Comparison of ENCODE assay signal across 1 cellular context in the genomic region with DNA sequence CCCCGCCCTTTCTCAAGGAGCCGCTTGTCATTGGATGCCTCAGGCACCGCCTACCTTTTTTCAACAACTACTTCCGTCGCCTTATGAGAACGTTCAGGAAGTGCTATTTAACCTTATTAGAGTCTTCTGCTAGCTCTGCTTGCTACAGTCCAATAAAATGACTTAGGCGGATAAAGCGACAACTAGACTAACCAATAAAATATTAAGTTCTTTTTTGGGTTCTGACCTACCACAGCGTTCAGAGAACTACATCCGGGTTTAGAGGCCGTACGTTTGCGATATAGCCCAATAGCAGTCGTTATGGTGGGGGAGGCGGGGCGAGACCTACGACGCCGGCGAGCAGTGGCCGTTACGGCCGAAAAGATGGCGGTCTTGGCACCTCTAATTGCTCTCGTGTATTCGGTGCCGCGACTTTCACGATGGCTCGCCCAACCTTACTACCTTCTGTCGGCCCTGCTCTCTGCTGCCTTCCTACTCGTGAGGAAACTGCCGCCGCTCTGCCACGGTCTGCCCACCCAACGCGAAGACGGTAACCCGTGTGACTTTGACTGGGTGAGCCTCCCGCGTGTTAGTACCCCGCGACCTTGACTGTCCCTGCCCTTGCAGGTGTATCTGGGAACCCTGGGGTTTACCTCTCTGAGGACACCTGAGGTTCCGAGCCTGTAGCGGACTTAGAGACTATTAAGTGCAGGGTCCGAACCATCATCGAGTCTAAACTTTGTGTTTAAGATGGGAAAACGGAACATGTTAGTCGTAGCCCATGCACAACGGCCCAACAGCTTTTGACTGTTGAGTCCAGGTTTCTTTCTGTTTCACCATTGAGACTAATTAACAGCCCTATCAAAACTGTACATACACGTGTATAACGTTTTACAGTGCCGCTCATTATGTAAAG.
A peak's percentile ranks its signal among the peaks of the same experiment; 100 is the strongest.
TF ChIP-seq lines count a peak whose summit lies in the region.

A gene with protein sequence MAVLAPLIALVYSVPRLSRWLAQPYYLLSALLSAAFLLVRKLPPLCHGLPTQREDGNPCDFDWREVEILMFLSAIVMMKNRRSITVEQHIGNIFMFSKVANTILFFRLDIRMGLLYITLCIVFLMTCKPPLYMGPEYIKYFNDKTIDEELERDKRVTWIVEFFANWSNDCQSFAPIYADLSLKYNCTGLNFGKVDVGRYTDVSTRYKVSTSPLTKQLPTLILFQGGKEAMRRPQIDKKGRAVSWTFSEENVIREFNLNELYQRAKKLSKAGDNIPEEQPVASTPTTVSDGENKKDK (plus strand): TSS at position 338 of the 895 bp plus-strand sequence. CDS start 26 bp downstream, at position 364.

TF ChIP-seq in GM12878, 131 proteins besides CTCF, POLR2A, EP300 and RAD21 (continued from another document and continues in another):
- TF ChIP-seq, protein P1, sequence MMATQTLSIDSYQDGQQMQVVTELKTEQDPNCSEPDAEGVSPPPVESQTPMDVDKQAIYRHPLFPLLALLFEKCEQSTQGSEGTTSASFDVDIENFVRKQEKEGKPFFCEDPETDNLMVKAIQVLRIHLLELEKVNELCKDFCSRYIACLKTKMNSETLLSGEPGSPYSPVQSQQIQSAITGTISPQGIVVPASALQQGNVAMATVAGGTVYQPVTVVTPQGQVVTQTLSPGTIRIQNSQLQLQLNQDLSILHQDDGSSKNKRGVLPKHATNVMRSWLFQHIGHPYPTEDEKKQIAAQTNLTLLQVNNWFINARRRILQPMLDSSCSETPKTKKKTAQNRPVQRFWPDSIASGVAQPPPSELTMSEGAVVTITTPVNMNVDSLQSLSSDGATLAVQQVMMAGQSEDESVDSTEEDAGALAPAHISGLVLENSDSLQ (IDR thresholded peaks at IDR 0.05): peak; percentile 99
- TF ChIP-seq, protein P2, sequence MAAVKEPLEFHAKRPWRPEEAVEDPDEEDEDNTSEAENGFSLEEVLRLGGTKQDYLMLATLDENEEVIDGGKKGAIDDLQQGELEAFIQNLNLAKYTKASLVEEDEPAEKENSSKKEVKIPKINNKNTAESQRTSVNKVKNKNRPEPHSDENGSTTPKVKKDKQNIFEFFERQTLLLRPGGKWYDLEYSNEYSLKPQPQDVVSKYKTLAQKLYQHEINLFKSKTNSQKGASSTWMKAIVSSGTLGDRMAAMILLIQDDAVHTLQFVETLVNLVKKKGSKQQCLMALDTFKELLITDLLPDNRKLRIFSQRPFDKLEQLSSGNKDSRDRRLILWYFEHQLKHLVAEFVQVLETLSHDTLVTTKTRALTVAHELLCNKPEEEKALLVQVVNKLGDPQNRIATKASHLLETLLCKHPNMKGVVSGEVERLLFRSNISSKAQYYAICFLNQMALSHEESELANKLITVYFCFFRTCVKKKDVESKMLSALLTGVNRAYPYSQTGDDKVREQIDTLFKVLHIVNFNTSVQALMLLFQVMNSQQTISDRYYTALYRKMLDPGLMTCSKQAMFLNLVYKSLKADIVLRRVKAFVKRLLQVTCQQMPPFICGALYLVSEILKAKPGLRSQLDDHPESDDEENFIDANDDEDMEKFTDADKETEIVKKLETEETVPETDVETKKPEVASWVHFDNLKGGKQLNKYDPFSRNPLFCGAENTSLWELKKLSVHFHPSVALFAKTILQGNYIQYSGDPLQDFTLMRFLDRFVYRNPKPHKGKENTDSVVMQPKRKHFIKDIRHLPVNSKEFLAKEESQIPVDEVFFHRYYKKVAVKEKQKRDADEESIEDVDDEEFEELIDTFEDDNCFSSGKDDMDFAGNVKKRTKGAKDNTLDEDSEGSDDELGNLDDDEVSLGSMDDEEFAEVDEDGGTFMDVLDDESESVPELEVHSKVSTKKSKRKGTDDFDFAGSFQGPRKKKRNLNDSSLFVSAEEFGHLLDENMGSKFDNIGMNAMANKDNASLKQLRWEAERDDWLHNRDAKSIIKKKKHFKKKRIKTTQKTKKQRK (IDR thresholded peaks at IDR 0.05; ENCODE audit: low read depth, low read length): peak; percentile 81; the same call in 1 of the 2 replicates
- TF ChIP-seq CBFB (IDR thresholded peaks at IDR 0.05; ENCODE audit: low read depth): no peak
- no peak for TF ChIP-seq SMARCA5 (IDR thresholded peaks at IDR 0.05)
- TF ChIP-seq IKZF1 (conservative IDR thresholded peaks at IDR 0.05): peak; percentile 71
- TF ChIP-seq YY1 (IDR thresholded peaks at IDR 0.05; ENCODE audit: low read depth, low read length): peak; percentile 97
- no peak for TF ChIP-seq ZZZ3 (IDR thresholded peaks at IDR 0.05; ENCODE audit: control insufficient read depth, insufficient read length, low read depth)
- TF ChIP-seq CBX3 (IDR thresholded peaks at IDR 0.05; ENCODE audit: borderline replicate concordance, low read depth): no peak
- TF ChIP-seq RAD51 (IDR thresholded peaks at IDR 0.05): no peak
- no peak for TF ChIP-seq RELA (IDR thresholded peaks at IDR 0.05; ENCODE audit: borderline replicate concordance, partially characterized antibody)
- peak; percentile 85; the same call in 1 of the 2 replicates for TF ChIP-seq RB1 (IDR thresholded peaks at IDR 0.05; ENCODE audit: borderline replicate concordance)
- TF ChIP-seq, protein P3, sequence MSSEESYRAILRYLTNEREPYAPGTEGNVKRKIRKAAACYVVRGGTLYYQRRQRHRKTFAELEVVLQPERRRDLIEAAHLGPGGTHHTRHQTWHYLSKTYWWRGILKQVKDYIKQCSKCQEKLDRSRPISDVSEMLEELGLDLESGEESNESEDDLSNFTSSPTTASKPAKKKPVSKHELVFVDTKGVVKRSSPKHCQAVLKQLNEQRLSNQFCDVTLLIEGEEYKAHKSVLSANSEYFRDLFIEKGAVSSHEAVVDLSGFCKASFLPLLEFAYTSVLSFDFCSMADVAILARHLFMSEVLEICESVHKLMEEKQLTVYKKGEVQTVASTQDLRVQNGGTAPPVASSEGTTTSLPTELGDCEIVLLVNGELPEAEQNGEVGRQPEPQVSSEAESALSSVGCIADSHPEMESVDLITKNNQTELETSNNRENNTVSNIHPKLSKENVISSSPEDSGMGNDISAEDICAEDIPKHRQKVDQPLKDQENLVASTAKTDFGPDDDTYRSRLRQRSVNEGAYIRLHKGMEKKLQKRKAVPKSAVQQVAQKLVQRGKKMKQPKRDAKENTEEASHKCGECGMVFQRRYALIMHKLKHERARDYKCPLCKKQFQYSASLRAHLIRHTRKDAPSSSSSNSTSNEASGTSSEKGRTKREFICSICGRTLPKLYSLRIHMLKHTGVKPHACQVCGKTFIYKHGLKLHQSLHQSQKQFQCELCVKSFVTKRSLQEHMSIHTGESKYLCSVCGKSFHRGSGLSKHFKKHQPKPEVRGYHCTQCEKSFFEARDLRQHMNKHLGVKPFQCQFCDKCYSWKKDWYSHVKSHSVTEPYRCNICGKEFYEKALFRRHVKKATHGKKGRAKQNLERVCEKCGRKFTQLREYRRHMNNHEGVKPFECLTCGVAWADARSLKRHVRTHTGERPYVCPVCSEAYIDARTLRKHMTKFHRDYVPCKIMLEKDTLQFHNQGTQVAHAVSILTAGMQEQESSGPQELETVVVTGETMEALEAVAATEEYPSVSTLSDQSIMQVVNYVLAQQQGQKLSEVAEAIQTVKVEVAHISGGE (CRISPR knock-in tag; IDR thresholded peaks at IDR 0.05): no peak
- TF ChIP-seq BRCA1 (IDR thresholded peaks at IDR 0.05; ENCODE audit: low read depth, low read length): no peak
- no peak for TF ChIP-seq PAX8 (IDR thresholded peaks at IDR 0.05)
- no peak for TF ChIP-seq CHD4 (IDR thresholded peaks at IDR 0.05)
- 0 out of 2 replicates have a peak, but pooled peaks have one; percentile 13 for TF ChIP-seq NR2F1 (conservative IDR thresholded peaks at IDR 0.05)
- TF ChIP-seq EZH2 (IDR thresholded peaks at IDR 0.05; ENCODE audit: borderline replicate concordance, control insufficient read depth, low read depth, low read length): no peak
- TF ChIP-seq NFIC (IDR thresholded peaks at IDR 0.05; ENCODE audit: low read depth, low read length): no peak
- no peak for TF ChIP-seq EED (IDR thresholded peaks at IDR 0.05; ENCODE audit: low read depth)
- TF ChIP-seq SREBF1 (IDR thresholded peaks at IDR 0.05; ENCODE audit: low read length): no peak
- TF ChIP-seq RUNX3 (IDR thresholded peaks at IDR 0.05; ENCODE audit: low read length): no peak
- TF ChIP-seq, protein P4, sequence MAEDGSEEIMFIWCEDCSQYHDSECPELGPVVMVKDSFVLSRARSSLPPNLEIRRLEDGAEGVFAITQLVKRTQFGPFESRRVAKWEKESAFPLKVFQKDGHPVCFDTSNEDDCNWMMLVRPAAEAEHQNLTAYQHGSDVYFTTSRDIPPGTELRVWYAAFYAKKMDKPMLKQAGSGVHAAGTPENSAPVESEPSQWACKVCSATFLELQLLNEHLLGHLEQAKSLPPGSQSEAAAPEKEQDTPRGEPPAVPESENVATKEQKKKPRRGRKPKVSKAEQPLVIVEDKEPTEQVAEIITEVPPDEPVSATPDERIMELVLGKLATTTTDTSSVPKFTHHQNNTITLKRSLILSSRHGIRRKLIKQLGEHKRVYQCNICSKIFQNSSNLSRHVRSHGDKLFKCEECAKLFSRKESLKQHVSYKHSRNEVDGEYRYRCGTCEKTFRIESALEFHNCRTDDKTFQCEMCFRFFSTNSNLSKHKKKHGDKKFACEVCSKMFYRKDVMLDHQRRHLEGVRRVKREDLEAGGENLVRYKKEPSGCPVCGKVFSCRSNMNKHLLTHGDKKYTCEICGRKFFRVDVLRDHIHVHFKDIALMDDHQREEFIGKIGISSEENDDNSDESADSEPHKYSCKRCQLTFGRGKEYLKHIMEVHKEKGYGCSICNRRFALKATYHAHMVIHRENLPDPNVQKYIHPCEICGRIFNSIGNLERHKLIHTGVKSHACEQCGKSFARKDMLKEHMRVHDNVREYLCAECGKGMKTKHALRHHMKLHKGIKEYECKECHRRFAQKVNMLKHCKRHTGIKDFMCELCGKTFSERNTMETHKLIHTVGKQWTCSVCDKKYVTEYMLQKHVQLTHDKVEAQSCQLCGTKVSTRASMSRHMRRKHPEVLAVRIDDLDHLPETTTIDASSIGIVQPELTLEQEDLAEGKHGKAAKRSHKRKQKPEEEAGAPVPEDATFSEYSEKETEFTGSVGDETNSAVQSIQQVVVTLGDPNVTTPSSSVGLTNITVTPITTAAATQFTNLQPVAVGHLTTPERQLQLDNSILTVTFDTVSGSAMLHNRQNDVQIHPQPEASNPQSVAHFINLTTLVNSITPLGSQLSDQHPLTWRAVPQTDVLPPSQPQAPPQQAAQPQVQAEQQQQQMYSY (CRISPR knock-in tag; IDR thresholded peaks at IDR 0.05): no peak
- no peak for TF ChIP-seq ASH2L (IDR thresholded peaks at IDR 0.05; ENCODE audit: borderline replicate concordance, low read depth)
- no peak for TF ChIP-seq POLR2AphosphoS2 (IDR thresholded peaks at IDR 0.05; ENCODE audit: low read depth, low read length)
- TF ChIP-seq ESRRA (IDR thresholded peaks at IDR 0.05; ENCODE audit: low read length): peak; percentile 71; the same call in 1 of the 2 replicates
- TF ChIP-seq SREBF2 (IDR thresholded peaks at IDR 0.05; ENCODE audit: low read length): no peak
- TF ChIP-seq SUZ12 (IDR thresholded peaks at IDR 0.05; ENCODE audit: unreplicated experiment): no peak
- peak; percentile 70; the same call in 1 of the 2 replicates for TF ChIP-seq HDAC2 (IDR thresholded peaks at IDR 0.05)
- TF ChIP-seq SRF (IDR thresholded peaks at IDR 0.05; ENCODE audit: low read depth in 2 of 2, low read length in 2 of 2): peak; percentile 64 to 93
- 0 out of 2 replicates have a peak, but pooled peaks have one; percentile 34 for TF ChIP-seq PAX5 (IDR thresholded peaks at IDR 0.05; ENCODE audit: borderline replicate concordance, low read depth, low read length)
- TF ChIP-seq, protein P5, sequence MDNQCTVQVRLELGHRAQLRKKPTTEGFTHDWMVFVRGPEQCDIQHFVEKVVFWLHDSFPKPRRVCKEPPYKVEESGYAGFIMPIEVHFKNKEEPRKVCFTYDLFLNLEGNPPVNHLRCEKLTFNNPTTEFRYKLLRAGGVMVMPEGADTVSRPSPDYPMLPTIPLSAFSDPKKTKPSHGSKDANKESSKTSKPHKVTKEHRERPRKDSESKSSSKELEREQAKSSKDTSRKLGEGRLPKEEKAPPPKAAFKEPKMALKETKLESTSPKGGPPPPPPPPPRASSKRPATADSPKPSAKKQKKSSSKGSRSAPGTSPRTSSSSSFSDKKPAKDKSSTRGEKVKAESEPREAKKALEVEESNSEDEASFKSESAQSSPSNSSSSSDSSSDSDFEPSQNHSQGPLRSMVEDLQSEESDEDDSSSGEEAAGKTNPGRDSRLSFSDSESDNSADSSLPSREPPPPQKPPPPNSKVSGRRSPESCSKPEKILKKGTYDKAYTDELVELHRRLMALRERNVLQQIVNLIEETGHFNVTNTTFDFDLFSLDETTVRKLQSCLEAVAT (IDR thresholded peaks at IDR 0.05): peak; percentile 42
- peak; percentile 58 for TF ChIP-seq NFYA (IDR thresholded peaks at IDR 0.05; ENCODE audit: borderline replicate concordance, low read depth, low read length)
- peak; percentile 64; the same call in 1 of the 2 replicates for TF ChIP-seq FOXK2 (IDR thresholded peaks at IDR 0.05)
- TF ChIP-seq BCL11A (IDR thresholded peaks at IDR 0.05; ENCODE audit: low read depth, low read length): no peak
- TF ChIP-seq CHD1 (IDR thresholded peaks at IDR 0.05; ENCODE audit: low read depth, low read length): no peak
- TF ChIP-seq TCF7 (IDR thresholded peaks at IDR 0.05; ENCODE audit: borderline replicate concordance): no peak
- no peak for TF ChIP-seq NR2C2 (IDR thresholded peaks at IDR 0.05; ENCODE audit: borderline replicate concordance, control insufficient read depth, insufficient read length, low read depth)
- TF ChIP-seq, protein P6, sequence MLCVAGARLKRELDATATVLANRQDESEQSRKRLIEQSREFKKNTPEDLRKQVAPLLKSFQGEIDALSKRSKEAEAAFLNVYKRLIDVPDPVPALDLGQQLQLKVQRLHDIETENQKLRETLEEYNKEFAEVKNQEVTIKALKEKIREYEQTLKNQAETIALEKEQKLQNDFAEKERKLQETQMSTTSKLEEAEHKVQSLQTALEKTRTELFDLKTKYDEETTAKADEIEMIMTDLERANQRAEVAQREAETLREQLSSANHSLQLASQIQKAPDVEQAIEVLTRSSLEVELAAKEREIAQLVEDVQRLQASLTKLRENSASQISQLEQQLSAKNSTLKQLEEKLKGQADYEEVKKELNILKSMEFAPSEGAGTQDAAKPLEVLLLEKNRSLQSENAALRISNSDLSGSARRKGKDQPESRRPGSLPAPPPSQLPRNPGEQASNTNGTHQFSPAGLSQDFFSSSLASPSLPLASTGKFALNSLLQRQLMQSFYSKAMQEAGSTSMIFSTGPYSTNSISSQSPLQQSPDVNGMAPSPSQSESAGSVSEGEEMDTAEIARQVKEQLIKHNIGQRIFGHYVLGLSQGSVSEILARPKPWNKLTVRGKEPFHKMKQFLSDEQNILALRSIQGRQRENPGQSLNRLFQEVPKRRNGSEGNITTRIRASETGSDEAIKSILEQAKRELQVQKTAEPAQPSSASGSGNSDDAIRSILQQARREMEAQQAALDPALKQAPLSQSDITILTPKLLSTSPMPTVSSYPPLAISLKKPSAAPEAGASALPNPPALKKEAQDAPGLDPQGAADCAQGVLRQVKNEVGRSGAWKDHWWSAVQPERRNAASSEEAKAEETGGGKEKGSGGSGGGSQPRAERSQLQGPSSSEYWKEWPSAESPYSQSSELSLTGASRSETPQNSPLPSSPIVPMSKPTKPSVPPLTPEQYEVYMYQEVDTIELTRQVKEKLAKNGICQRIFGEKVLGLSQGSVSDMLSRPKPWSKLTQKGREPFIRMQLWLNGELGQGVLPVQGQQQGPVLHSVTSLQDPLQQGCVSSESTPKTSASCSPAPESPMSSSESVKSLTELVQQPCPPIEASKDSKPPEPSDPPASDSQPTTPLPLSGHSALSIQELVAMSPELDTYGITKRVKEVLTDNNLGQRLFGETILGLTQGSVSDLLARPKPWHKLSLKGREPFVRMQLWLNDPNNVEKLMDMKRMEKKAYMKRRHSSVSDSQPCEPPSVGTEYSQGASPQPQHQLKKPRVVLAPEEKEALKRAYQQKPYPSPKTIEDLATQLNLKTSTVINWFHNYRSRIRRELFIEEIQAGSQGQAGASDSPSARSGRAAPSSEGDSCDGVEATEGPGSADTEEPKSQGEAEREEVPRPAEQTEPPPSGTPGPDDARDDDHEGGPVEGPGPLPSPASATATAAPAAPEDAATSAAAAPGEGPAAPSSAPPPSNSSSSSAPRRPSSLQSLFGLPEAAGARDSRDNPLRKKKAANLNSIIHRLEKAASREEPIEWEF (IDR thresholded peaks at IDR 0.05; ENCODE audit: insufficient replicate concordance, low read depth, low read length): no peak
